Comparison of ENCODE assay signal across 26 cellular contexts in genomic region chr16:57817680-57818079, GRCh38. TPM values are rescaled to one million over a fixed set of nuclear protein-coding genes. Genes with fewer than 3 reads are reported as not detected.
DNase-seq lines count a peak whose midpoint lies in the region; ATAC-seq, FAIRE-seq and TF ChIP-seq lines count a peak whose summit lies in the region.
"Had no signal": no experiment of that assay in that cellular context is flagged by ENCODE, and none has a peak within 500 bp of the region (broad histone marks: within the 10 kb centered on the region; RNA-seq: fewer than 3 reads in every experiment).

No MANE protein-coding gene starts in this region.

- TF ChIP-seq POLR2A in GM12892 (IDR thresholded peaks at IDR 0.05; ENCODE audit: low read depth, low read length), result no peak

- H4K20me1 ChIP-seq in astrocyte (ENCODE audit: insufficient read depth, low read length), result no peaks in the 10 kb centered on the region
- H4K20me1 ChIP-seq: BLaER1 had no signal

- H3K27ac Mint-ChIP-seq in natural killer cell treated with Interleukin-12 subunit alpha and Interleukin-12 subunit beta and Interleukin-15 and Interleukin-18, amount 100 ng/mL, for 72 hours, result peak overlapping the region; percentile 8 to 52
- H3K27ac Mint-ChIP-seq in natural killer cell (no peak overlapping the region), astrocyte (ENCODE audit: unreplicated experiment) (peak overlapping the region; percentile 62), nephron (peak overlapping the region in 2 of 3 experiments; percentile 50 to 53)
- H3K27ac Mint-ChIP-seq: CD4-positive, CD25-positive, alpha-beta regulatory T cell had no signal

- intact Hi-C loops in natural killer cell (cut with micrococcal nuclease) (no loop called here), Right ventricle myocardium inferior (cut with DNase I) (no loop called here)

- H3K9me3 Mint-ChIP-seq in natural killer cell treated with Interleukin-12 subunit alpha and Interleukin-12 subunit beta and Interleukin-15 and Interleukin-18, amount 100 ng/mL, for 72 hours, result no peaks in the 10 kb centered on the region
- no peaks in the 10 kb centered on the region for H3K9me3 Mint-ChIP-seq in natural killer cell
- no peaks in the 10 kb centered on the region for H3K9me3 Mint-ChIP-seq in astrocyte (ENCODE audit: unreplicated experiment)
- no peaks in the 10 kb centered on the region for H3K9me3 Mint-ChIP-seq in nephron
- H3K9me3 Mint-ChIP-seq: CD4-positive, CD25-positive, alpha-beta regulatory T cell had no signal

- H3K9me3 ChIP-seq in astrocyte (ENCODE audit: insufficient read depth, low read depth, low read length), result no peaks in the 10 kb centered on the region
- H3K9me3 ChIP-seq: BLaER1, SJSA1 had no signal

- no peaks in the 10 kb centered on the region for H3K79me2 ChIP-seq in astrocyte (ENCODE audit: insufficient read depth, low read length)

- peaks cover 16% of the 10 kb centered on the region for H3K4me1 ChIP-seq in astrocyte (ENCODE audit: insufficient read depth, low read length)

- no peak overlapping the region for H3K4me3 Mint-ChIP-seq in natural killer cell treated with Interleukin-12 subunit alpha and Interleukin-12 subunit beta and Interleukin-15 and Interleukin-18, amount 100 ng/mL, for 72 hours
- no peak overlapping the region for H3K4me3 Mint-ChIP-seq in natural killer cell
- no peak overlapping the region for H3K4me3 Mint-ChIP-seq in astrocyte (ENCODE audit: unreplicated experiment)
- no peak overlapping the region for H3K4me3 Mint-ChIP-seq in nephron
- H3K4me3 Mint-ChIP-seq: CD4-positive, CD25-positive, alpha-beta regulatory T cell had no signal

- no peak for ATAC-seq in natural killer cell treated with Interleukin-12 subunit alpha and Interleukin-12 subunit beta and Interleukin-15 and Interleukin-18, amount 100 ng/mL, for 72 hours
- ATAC-seq in natural killer cell (no peak), Right ventricle myocardium inferior (no peak)

- no peak overlapping the region for H3K27ac ChIP-seq in astrocyte (ENCODE audit: low read depth, low read length)
- H3K27ac ChIP-seq: BLaER1, SJSA1 had no signal

- H3K4me1 Mint-ChIP-seq in natural killer cell treated with Interleukin-12 subunit alpha and Interleukin-12 subunit beta and Interleukin-15 and Interleukin-18, amount 100 ng/mL, for 72 hours (ENCODE audit: low read depth in 2 of 2), result peaks cover 32 to 42% of the 10 kb centered on the region in 2 donors
- H3K4me1 Mint-ChIP-seq in natural killer cell (peaks cover 31 to 44% of the 10 kb centered on the region in 2 donors), astrocyte (ENCODE audit: low read depth, unreplicated experiment) (peaks cover 27% of the 10 kb centered on the region), nephron (peaks cover 45% of the 10 kb centered on the region)
- H3K4me1 Mint-ChIP-seq: CD4-positive, CD25-positive, alpha-beta regulatory T cell had no signal

- TF ChIP-seq CTCF in natural killer cell (IDR thresholded peaks at IDR 0.05) (no peak), astrocyte (IDR thresholded peaks at IDR 0.05; ENCODE audit: insufficient read depth, low read depth, low read length) (no peak), nephron (IDR thresholded peaks at IDR 0.05; ENCODE audit: unreplicated experiment in 3 of 3) (no peak)

- no peaks in the 10 kb centered on the region for H3K36me3 ChIP-seq in astrocyte (ENCODE audit: insufficient read depth, low read length)
- H3K36me3 ChIP-seq: BLaER1, SJSA1 had no signal

- no peak overlapping the region for H3K9ac ChIP-seq in astrocyte (ENCODE audit: low read length)
- H3K9ac ChIP-seq: BLaER1 had no signal

- no peaks in the 10 kb centered on the region for H3K36me3 Mint-ChIP-seq in natural killer cell treated with Interleukin-12 subunit alpha and Interleukin-12 subunit beta and Interleukin-15 and Interleukin-18, amount 100 ng/mL, for 72 hours
- no peaks in the 10 kb centered on the region for H3K36me3 Mint-ChIP-seq in natural killer cell
- no peaks in the 10 kb centered on the region for H3K36me3 Mint-ChIP-seq in astrocyte (ENCODE audit: low read depth, unreplicated experiment)
- H3K36me3 Mint-ChIP-seq in nephron (ENCODE audit: low read depth), result no peaks in the 10 kb centered on the region
- H3K36me3 Mint-ChIP-seq: CD4-positive, CD25-positive, alpha-beta regulatory T cell had no signal

- no peak overlapping the region for H3K4me3 ChIP-seq in astrocyte (ENCODE audit: insufficient read depth, low read depth, low read length)
- H3K4me3 ChIP-seq: BLaER1, SJSA1 had no signal

- no peak for DNase-seq in natural killer cell treated with Interleukin-12 subunit alpha and Interleukin-12 subunit beta and Interleukin-15 and Interleukin-18, amount 100 ng/mL, for 72 hours (ENCODE audit: low spot score)
- DNase-seq in natural killer cell (no peak), astrocyte (ENCODE audit: low read depth) (no peak), GM12892 (ENCODE audit: insufficient read length) (no peak), NAMALWA (ENCODE audit: low spot score) (no peak), Right ventricle myocardium inferior (ENCODE audit: missing footprints) (no peak)
- DNase-seq: CD4-positive, CD25-positive, alpha-beta regulatory T cell; DMS 273 treated with DMSO at 0.1 percent for 48 hours; DMS79 treated with DMSO at 0.1 percent for 48 hours; GF-D8; HCEC 1CT; KBM-7; MV-4-11; NCI-H1105 treated with DMSO at 0.1 percent for 48 hours; NCI-H146; NCI-H1930; NCI-H2107; NCI-H524; NCI-H774; Right ventricle myocardium superior had no signal

- H3K27me3 Mint-ChIP-seq in natural killer cell treated with Interleukin-12 subunit alpha and Interleukin-12 subunit beta and Interleukin-15 and Interleukin-18, amount 100 ng/mL, for 72 hours, result no peaks in the 10 kb centered on the region
- H3K27me3 Mint-ChIP-seq in natural killer cell (ENCODE audit: low read depth in 2 of 2) (peaks cover 0 to 4% of the 10 kb centered on the region in 2 donors), astrocyte (ENCODE audit: low read depth, unreplicated experiment) (peaks cover 4% of the 10 kb centered on the region), nephron (ENCODE audit: low read depth) (peaks cover 9% of the 10 kb centered on the region)

- H3K4me2 ChIP-seq in astrocyte (ENCODE audit: low read length), result no peak overlapping the region
- H3K4me2 ChIP-seq: BLaER1 had no signal

- peaks cover 3% of the 10 kb centered on the region for H3K27me3 ChIP-seq in astrocyte (ENCODE audit: insufficient read depth, low read length)
- H3K27me3 ChIP-seq: BLaER1, SJSA1 had no signal

- no peak overlapping the region for H2AFZ ChIP-seq in astrocyte (ENCODE audit: low read depth, low read length)

- no peak for FAIRE-seq in astrocyte (lab: Jason Lieb, UNC)
- FAIRE-seq in GM12892 (lab: Jason Lieb, UNC), result no peak
- FAIRE-seq: GM12891, GM19239, H1 had no signal

RNA-seq across cellular contexts. Expression of gene KIFC3, which starts 15.4 kb away (rescaled TPM):
- 10 to 100 TPM in 1 of 2 donors, 1 to 10 TPM in 1; 2.5 to 10.0 TPM for total RNA-seq in natural killer cell treated with Interleukin-12 subunit alpha and Interleukin-12 subunit beta and Interleukin-15 and Interleukin-18, amount 100 ng/mL, for 72 hours
- 100 to 1,000 TPM in 1 of 3 donors, 10 to 100 TPM in 2; 54.2 to 106 (median 84.9) TPM for total RNA-seq in natural killer cell
- 80.4 and 96.9 TPM in 2 replicates for total RNA-seq in astrocyte
- polyA plus RNA-seq in GM12892 (2012; ENCODE audit: missing spikeins), result 0.38 TPM
- 55.3 TPM for total RNA-seq in Right ventricle myocardium inferior
- polyA plus RNA-seq: CD4-positive, CD25-positive, alpha-beta regulatory T cell had no signal

Comparison
In these comparisons a context has a peak if more than half of its experiments do, and no peak if none do; other contexts are left out.
1. H3K27ac Mint-ChIP-seq: peak in natural killer cell treated with Interleukin-12 subunit alpha and Interleukin-12 subunit beta and Interleukin-15 and Interleukin-18, amount 100 ng/mL, for 72 hours (2 of 2), astrocyte (single experiment) and nephron (2 of 3); none in natural killer cell (0 of 2).